1 cellular context compared by ENCODE assay signal in genomic region chr10:62092301-62092990, GRCh38.
TF ChIP-seq lines count a peak whose summit lies in the region.

No MANE protein-coding gene starts in this region.

TF ChIP-seq in SK-N-SH, 30 proteins besides CTCF, POLR2A, EP300 and RAD21 (continued from another document):
- no peak for TF ChIP-seq REST (IDR thresholded peaks at IDR 0.05; ENCODE audit: low read depth, low read length)
- no peak for TF ChIP-seq GATA2 (CRISPR knock-in tag; IDR thresholded peaks at IDR 0.05)
- TF ChIP-seq TCF12 (IDR thresholded peaks at IDR 0.05): no peak
- TF ChIP-seq FOXM1 (IDR thresholded peaks at IDR 0.05; ENCODE audit: low read depth): no peak
- no peak for TF ChIP-seq NFIC (IDR thresholded peaks at IDR 0.05; ENCODE audit: borderline replicate concordance)
- TF ChIP-seq, protein P1, sequence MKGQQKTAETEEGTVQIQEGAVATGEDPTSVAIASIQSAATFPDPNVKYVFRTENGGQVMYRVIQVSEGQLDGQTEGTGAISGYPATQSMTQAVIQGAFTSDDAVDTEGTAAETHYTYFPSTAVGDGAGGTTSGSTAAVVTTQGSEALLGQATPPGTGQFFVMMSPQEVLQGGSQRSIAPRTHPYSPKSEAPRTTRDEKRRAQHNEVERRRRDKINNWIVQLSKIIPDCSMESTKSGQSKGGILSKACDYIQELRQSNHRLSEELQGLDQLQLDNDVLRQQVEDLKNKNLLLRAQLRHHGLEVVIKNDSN (IDR thresholded peaks at IDR 0.05; ENCODE audit: borderline replicate concordance, low read depth): no peak
- TF ChIP-seq, protein P2, sequence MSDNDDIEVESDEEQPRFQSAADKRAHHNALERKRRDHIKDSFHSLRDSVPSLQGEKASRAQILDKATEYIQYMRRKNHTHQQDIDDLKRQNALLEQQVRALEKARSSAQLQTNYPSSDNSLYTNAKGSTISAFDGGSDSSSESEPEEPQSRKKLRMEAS (IDR thresholded peaks at IDR 0.05; ENCODE audit: low read depth): no peak
- TF ChIP-seq RXRA (IDR thresholded peaks at IDR 0.05; ENCODE audit: borderline replicate concordance, low read depth): no peak
- no peak for TF ChIP-seq TAF1 (IDR thresholded peaks at IDR 0.05; ENCODE audit: borderline replicate concordance, low read depth, low read length)
- no peak for TF ChIP-seq NRF1 (IDR thresholded peaks at IDR 0.05; ENCODE audit: low read depth, low read length)
- TF ChIP-seq, protein P3, sequence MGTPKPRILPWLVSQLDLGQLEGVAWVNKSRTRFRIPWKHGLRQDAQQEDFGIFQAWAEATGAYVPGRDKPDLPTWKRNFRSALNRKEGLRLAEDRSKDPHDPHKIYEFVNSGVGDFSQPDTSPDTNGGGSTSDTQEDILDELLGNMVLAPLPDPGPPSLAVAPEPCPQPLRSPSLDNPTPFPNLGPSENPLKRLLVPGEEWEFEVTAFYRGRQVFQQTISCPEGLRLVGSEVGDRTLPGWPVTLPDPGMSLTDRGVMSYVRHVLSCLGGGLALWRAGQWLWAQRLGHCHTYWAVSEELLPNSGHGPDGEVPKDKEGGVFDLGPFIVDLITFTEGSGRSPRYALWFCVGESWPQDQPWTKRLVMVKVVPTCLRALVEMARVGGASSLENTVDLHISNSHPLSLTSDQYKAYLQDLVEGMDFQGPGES (IDR thresholded peaks at IDR 0.05; ENCODE audit: low read depth, low read length): no peak
- no peak for TF ChIP-seq SIN3A (IDR thresholded peaks at IDR 0.05; ENCODE audit: borderline replicate concordance, low read depth, low read length)
- no peak for TF ChIP-seq EZH2phosphoT487 (IDR thresholded peaks at IDR 0.05; ENCODE audit: borderline replicate concordance, low read depth)
- TF ChIP-seq SMC3 (IDR thresholded peaks at IDR 0.05; ENCODE audit: low read depth, low read length): no peak
- TF ChIP-seq POLR2AphosphoS5 (IDR thresholded peaks at IDR 0.05; ENCODE audit: low read depth, low read length): no peak
